In the genomic region with DNA sequence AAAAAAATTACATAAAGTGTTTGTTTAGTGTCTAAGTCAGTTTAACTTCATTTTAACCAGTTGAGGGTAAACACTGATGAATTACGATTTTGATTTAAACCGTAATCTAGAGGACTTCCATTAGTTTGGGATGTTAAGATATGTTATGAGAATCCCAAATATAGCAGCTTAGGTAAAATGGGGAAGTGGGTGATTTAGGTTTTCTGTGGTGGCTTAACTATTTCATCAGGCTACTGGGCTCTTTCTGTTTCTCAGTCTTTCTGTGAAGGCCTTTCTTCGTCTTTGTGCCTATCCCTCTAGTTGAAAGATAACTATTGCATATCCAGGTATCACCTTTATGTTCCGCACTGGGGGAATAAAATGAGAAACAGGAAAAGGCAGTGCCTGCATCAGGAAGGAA, we compare ENCODE assay signal across 16 cellular contexts. TPM values are rescaled to one million over a fixed set of nuclear protein-coding genes. Genes with fewer than 3 reads are reported as not detected.
"Had no signal": no experiment of that assay in that cellular context is flagged by ENCODE, and none has a peak within 500 bp of the region (broad histone marks: within the 10 kb centered on the region; RNA-seq: fewer than 3 reads in every experiment).

No MANE protein-coding gene starts in this region.

- DNase-seq: activated CD4-positive, alpha-beta memory T cell treated with anti-CD3 and anti-CD28 coated beads, Interleukin-2, amount 10 ng/mL, durations not matched to agents 7 days and 5 days; activated gamma-delta T cell treated with Interleukin-2 at 50 U/mL for 16 hours; activated naive CD8-positive, alpha-beta T cell treated with anti-CD3 and anti-CD28 coated beads for 36 hours; activated T-cell treated with anti-CD3 and anti-CD28 coated beads, Interleukin-2, amount 50 U/mL, for 72 hours; brain microvascular endothelial cell; effector memory CD4-positive, alpha-beta T cell; heart left ventricle; islet precursor cell; left lung; natural killer cell; posterior cingulate gyrus; stimulated activated CD4-positive, alpha-beta T cell treated with anti-CD3 and anti-CD28 coated beads, Interleukin-15, amount 100 ng/mL, for 24 hours; stimulated activated CD4-positive, alpha-beta T cell treated with anti-CD3 and anti-CD28 coated beads, Interleukin-4, amount 100 ng/mL, for 24 hours; stomach had no signal

- H3K4me3 ChIP-seq: heart left ventricle, left lung, stomach, thoracic aorta had no signal

- ATAC-seq: activated T-cell treated with anti-CD3 and anti-CD28 coated beads, Interleukin-2, amount 50 U/mL, for 72 hours; heart left ventricle; left lung; natural killer cell had no signal

- FAIRE-seq: frontal cortex had no signal

- H3K36me3 ChIP-seq: brain microvascular endothelial cell, heart left ventricle, left lung, stomach, thoracic aorta had no signal

- H3K27me3 ChIP-seq: brain microvascular endothelial cell, heart left ventricle, left lung, stomach had no signal

- H3K4me1 ChIP-seq: heart left ventricle, left lung, stomach had no signal

- H3K9me3 ChIP-seq: heart left ventricle, stomach, thoracic aorta had no signal

- H3K27ac ChIP-seq: brain microvascular endothelial cell, heart left ventricle, left lung, stomach, thoracic aorta had no signal

RNA-seq across cellular contexts. Expression of gene CENPW, which starts 27.9 kb away (rescaled TPM):
- total RNA-seq: thoracic aorta had no signal
